ENCODE assay signal across 14 cellular contexts in genomic region chr3:102192575-102192974, GRCh38.
A peak's percentile ranks its signal among the peaks of the same experiment; 100 is the strongest.
DNase-seq lines count a peak whose midpoint lies in the region; ATAC-seq and TF ChIP-seq lines count a peak whose summit lies in the region.
"Had no signal": no experiment of that assay in that cellular context is flagged by ENCODE, and none has a peak within 500 bp of the region (broad histone marks: within the 10 kb centered on the region; RNA-seq: fewer than 3 reads in every experiment).

No MANE protein-coding gene starts in this region.

- H3K9me2 ChIP-seq in PC-3 (replicated peaks; ENCODE audit: low read length) (no peaks in the 10 kb centered on the region), hepatocyte (replicated peaks; ENCODE audit: insufficient read depth) (no peaks in the 10 kb centered on the region)

- peaks cover 51% of the 10 kb centered on the region for H3K4me1 ChIP-seq in PC-3 (ENCODE audit: insufficient read depth, low read length)
- H3K4me1 ChIP-seq in hepatocyte (ENCODE audit: insufficient read depth): peaks cover 18% of the 10 kb centered on the region
- H3K4me1 ChIP-seq in upper lobe of left lung: peaks cover 6 to 21% (median 14%) of the 10 kb centered on the region in 4 donors

- BruUV-seq in PC-3 (replicated peaks; lab: Mats Ljungman, UMichigan): no TSS peak

- ATAC-seq in PC-3 (peak; percentile 87), upper lobe of left lung (ENCODE audit: low FRiP score in 2 of 2) (no peak)

- H3K27me3 ChIP-seq in PC-3 (ENCODE audit: low read length): no peaks in the 10 kb centered on the region
- no peaks in the 10 kb centered on the region for H3K27me3 ChIP-seq in hepatocyte
- H3K27me3 ChIP-seq in upper lobe of left lung: no peaks in the 10 kb centered on the region

- H3K4me2 ChIP-seq in PC-3 (ENCODE audit: low read length) (peak overlapping the region; percentile 3), hepatocyte (no peak overlapping the region)

- CTCF ChIA-PET in PC-3 (lab: Charles Lee): no interaction called here

- H3K27ac ChIP-seq in PC-3 (ENCODE audit: low read length) (peak overlapping the region; percentile 79), hepatocyte (peak overlapping the region; percentile 60), upper lobe of left lung (peak overlapping the region in 3 of 4 donors; percentile 3 to 7 (median 4))

- H3K79me2 ChIP-seq in PC-3 (ENCODE audit: low read length): no peaks in the 10 kb centered on the region
- H3K79me2 ChIP-seq in hepatocyte: no peaks in the 10 kb centered on the region

- intact Hi-C loops in PC-3 (cut with micrococcal nuclease): no loop called here

- no peaks in the 10 kb centered on the region for H3K36me3 ChIP-seq in PC-3 (ENCODE audit: low read depth, low read length)
- H3K36me3 ChIP-seq in hepatocyte (replicated peaks; ENCODE audit: insufficient read depth, low read depth): no peaks in the 10 kb centered on the region
- no peaks in the 10 kb centered on the region for H3K36me3 ChIP-seq in upper lobe of left lung

- H3K4me3 ChIP-seq in PC-3 (ENCODE audit: low read length) (no peak overlapping the region), hepatocyte (no peak overlapping the region), upper lobe of left lung (no peak overlapping the region)

- H3F3A ChIP-seq in PC-3 (ENCODE audit: low read length, unreplicated experiment): no peaks in the 10 kb centered on the region

- no peaks in the 10 kb centered on the region for H4K20me1 ChIP-seq in PC-3 (ENCODE audit: low read length)
- no peaks in the 10 kb centered on the region for H4K20me1 ChIP-seq in hepatocyte (ENCODE audit: insufficient read depth, poor library complexity, severe bottlenecking)

- peak overlapping the region; percentile 11 for H2AFZ ChIP-seq in PC-3 (ENCODE audit: low read length)
- H2AFZ ChIP-seq in hepatocyte: no peak overlapping the region

- 91% methylated on average over 2 of the region's 2 CpGs for WGBS in hepatocyte (ENCODE audit: low lambda C conversion rate, missing lambda C conversion rate)
- WGBS in upper lobe of left lung, 2 donors: 76 to 83% methylated on average over 2 of the region's 2 CpGs

- POLR2A ChIA-PET in PC-3 (lab: Charles Lee; ENCODE audit: unreplicated experiment): interaction anchor here (0.6 kb wide), 1 partner anchor 12 kb away, joined by 3 read pairs; no protein-coding TSS in a partner anchor

- H3K9me3 ChIP-seq in PC-3 (ENCODE audit: low read length) (no peaks in the 10 kb centered on the region), hepatocyte (ENCODE audit: low read depth) (no peaks in the 10 kb centered on the region), upper lobe of left lung (no peaks in the 10 kb centered on the region)

- TF ChIP-seq CTCF in PC-3 (conservative IDR thresholded peaks at IDR 0.05; ENCODE audit: low read depth, low read length) (no peak), hepatocyte (IDR thresholded peaks at IDR 0.05; ENCODE audit: poor library complexity) (no peak), upper lobe of left lung (IDR thresholded peaks at IDR 0.05) (no peak)

- peak overlapping the region; percentile 37 for H3K9ac ChIP-seq in PC-3 (ENCODE audit: low read length)

- no peak for TF ChIP-seq POLR2A in upper lobe of left lung (IDR thresholded peaks at IDR 0.05)

- DNase-seq in NCI-H510A treated with DMSO at 0.1 percent for 48 hours (lab: John Stamatoyannopoulos, UW) (peak; percentile 47), NCI-H510A (lab: John Stamatoyannopoulos, UW) (no peak), PC-3 (peak; percentile 87), hepatocyte (ENCODE audit: low spot score) (no peak), upper lobe of left lung (no peak), amniotic stem cell (lab: John Stamatoyannopoulos, UW) (no peak)
- DNase-seq in activated CD4-positive, CD25-positive, alpha-beta regulatory T cell treated with anti-CD3 and anti-CD28 coated beads, Interleukin-2, amount 50 U/mL, for 72 hours: no peak
- no peak for DNase-seq in activated CD4-positive, alpha-beta T cell treated with anti-CD3 and anti-CD28 coated beads, Interleukin-2, amount 50 U/mL, for 1 hour
- DNase-seq: CD4-positive, alpha-beta memory T cell; GF-D8; KBM-7; NCI-H1092; NCI-H226; NCI-H526 treated with DMSO at 0.1 percent for 48 hours had no signal

- peak in 1 of 4 donors; percentile 43 for TF ChIP-seq EP300 in upper lobe of left lung (IDR thresholded peaks at IDR 0.05)

Comparison
In these comparisons a context has a peak if more than half of its experiments do, and no peak if none do; other contexts are left out.
1. DNase-seq: peak in NCI-H510A treated with DMSO at 0.1 percent for 48 hours (single experiment) and PC-3 (single experiment); none in NCI-H510A (single experiment), hepatocyte (single experiment), upper lobe of left lung (0 of 2), activated CD4-positive, CD25-positive, alpha-beta regulatory T cell treated with anti-CD3 and anti-CD28 coated beads, Interleukin-2, amount 50 U/mL, for 72 hours (single experiment), amniotic stem cell (single experiment) and activated CD4-positive, alpha-beta T cell treated with anti-CD3 and anti-CD28 coated beads, Interleukin-2, amount 50 U/mL, for 1 hour (single experiment).
2. H3K27ac ChIP-seq: peak in every context shown above with its lines; median percentile 79 in PC-3; 60 in hepatocyte; 4 in upper lobe of left lung.